In the genomic region with DNA sequence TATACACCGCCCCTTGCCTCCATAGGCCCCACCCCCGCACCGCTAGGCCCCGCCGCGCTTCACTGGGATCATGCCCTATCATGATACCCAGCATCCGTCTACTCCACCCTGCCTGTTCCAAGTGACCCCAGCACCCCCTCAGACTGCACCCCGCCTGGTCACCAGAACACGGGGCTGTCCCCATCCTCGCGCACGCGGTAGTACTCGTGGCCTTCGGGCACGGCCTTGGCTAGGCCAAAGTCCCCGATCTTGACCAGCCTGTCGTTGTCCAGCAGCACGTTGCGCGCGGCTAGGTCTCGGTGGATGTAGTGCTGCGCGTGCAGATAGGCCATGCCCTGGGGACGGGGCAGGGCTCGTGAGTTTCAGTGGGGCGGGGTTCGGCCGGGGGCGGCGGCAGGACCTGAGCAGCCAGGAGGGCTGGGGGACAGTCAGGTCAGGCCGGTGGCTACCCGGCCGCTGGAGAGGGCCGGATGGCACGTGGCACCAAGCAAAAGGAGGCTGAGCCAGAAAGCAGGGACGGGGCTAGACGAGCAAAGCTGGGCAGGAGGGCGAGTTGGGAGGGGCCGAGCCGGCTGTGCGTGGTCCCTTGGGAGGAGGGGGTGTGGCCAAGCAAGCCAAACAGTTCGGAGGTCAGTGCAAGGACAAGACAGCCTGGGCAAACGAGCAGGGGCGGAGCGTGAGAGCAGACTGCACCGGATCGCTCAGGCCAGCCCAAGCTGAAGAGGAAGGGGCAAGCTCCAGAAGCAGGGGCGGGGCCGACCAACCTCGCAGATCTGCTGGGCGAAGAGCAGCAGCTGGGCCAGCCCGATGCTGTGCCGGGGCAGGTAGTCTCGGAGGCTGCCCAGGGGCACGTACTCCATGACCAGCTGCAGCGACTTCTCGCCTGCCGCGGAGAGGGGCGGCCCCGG, we compare ENCODE assay signal across 11 cellular contexts. TPM values are rescaled to one million over a fixed set of nuclear protein-coding genes. Genes with fewer than 3 reads are reported as not detected.
DNase-seq lines count a peak whose midpoint lies in the region; ATAC-seq and TF ChIP-seq lines count a peak whose summit lies in the region.
"Had no signal": no experiment of that assay in that cellular context is flagged by ENCODE, and none has a peak within 500 bp of the region (broad histone marks: within the 10 kb centered on the region; RNA-seq: fewer than 3 reads in every experiment).

No MANE protein-coding gene starts in this region.

- H3K4me3 ChIP-seq in H7 (ENCODE audit: insufficient read depth, low read depth, low read length) (peak overlapping the region; percentile 68), coronary artery (peak overlapping the region; percentile 3), iPS-15b (ENCODE audit: low read depth, low read length) (peak overlapping the region; percentile 85), psoas muscle (peak overlapping the region; percentile 18), suprapubic skin (no peak overlapping the region)
- H3K4me3 ChIP-seq: skin epidermis had no signal

- H3K27ac ChIP-seq in coronary artery: peak overlapping the region in 1 of 2 donors; percentile 54
- H3K27ac ChIP-seq in psoas muscle: peak overlapping the region; percentile 46
- H3K27ac ChIP-seq in suprapubic skin: no peak overlapping the region
- H3K27ac ChIP-seq: skin epidermis, VCaP had no signal

- DNase-seq in H7 (peak; percentile 93), coronary artery (ENCODE audit: low spot score) (no peak), psoas muscle (peak; percentile 70 to 88), DMS79 treated with DMSO at 0.1 percent for 48 hours (lab: John Stamatoyannopoulos, UW) (no peak), suprapubic skin (ENCODE audit: low spot score in 2 of 2) (no peak)
- DNase-seq in stimulated activated CD4-positive, alpha-beta T cell treated with anti-CD3 and anti-CD28 coated beads, Interleukin-12 subunit alpha, Interleukin-12 subunit beta, amount 100 ng/mL, for 4 hours: no peak
- DNase-seq: NCI-H2081 treated with DMSO at 0.1 percent for 48 hours had no signal

- no peaks in the 10 kb centered on the region for H3K27me3 ChIP-seq in H7 (ENCODE audit: control insufficient read depth, insufficient read depth, low read length)
- no peaks in the 10 kb centered on the region for H3K27me3 ChIP-seq in iPS-15b (ENCODE audit: control insufficient read depth, insufficient read depth, low read length)
- H3K27me3 ChIP-seq in psoas muscle (ENCODE audit: insufficient read depth in 3 of 3, low read length in 2 of 3): no peaks in the 10 kb centered on the region
- no peaks in the 10 kb centered on the region for H3K27me3 ChIP-seq in suprapubic skin

- no peak for TF ChIP-seq POLR2A in suprapubic skin (IDR thresholded peaks at IDR 0.05)

- ATAC-seq in psoas muscle (peak; percentile 42 to 73 (median 54)), HG02840 (IDR thresholded peaks at IDR 0.05; ENCODE audit: low FRiP score, unreplicated experiment) (no peak)

- no peaks in the 10 kb centered on the region for H3K9me3 ChIP-seq in iPS-15b (ENCODE audit: control insufficient read depth, insufficient read depth, low read length)
- no peaks in the 10 kb centered on the region for H3K9me3 ChIP-seq in psoas muscle
- no peaks in the 10 kb centered on the region for H3K9me3 ChIP-seq in suprapubic skin

- intact Hi-C loops in psoas muscle (cut with DNase I): no loop called here

- no peak for TF ChIP-seq EP300 in suprapubic skin (IDR thresholded peaks at IDR 0.05)

- peak overlapping the region; percentile 65 for H3K9ac ChIP-seq in iPS-15b (ENCODE audit: low read depth, low read length)

- 58 to 69% (median 63%) methylated on average over 55 to 63 of the region's 63 CpGs for WGBS in psoas muscle, 3 donors
- 83% methylated on average over 50 of the region's 63 CpGs for WGBS in suprapubic skin

- H3K4me1 ChIP-seq in iPS-15b (ENCODE audit: control insufficient read depth, insufficient read depth, low read length): no peaks in the 10 kb centered on the region
- no peaks in the 10 kb centered on the region for H3K4me1 ChIP-seq in psoas muscle
- peaks cover 3% of the 10 kb centered on the region for H3K4me1 ChIP-seq in suprapubic skin

- H3K36me3 ChIP-seq in H7 (replicated peaks; ENCODE audit: control insufficient read depth, insufficient read depth, low read length) (no peaks in the 10 kb centered on the region; the same call in 1 of the 2 replicates), iPS-15b (ENCODE audit: control insufficient read depth, insufficient read depth, low read length) (peaks cover 7% of the 10 kb centered on the region), psoas muscle (ENCODE audit: insufficient read depth in 1 of 2, low read depth in 1 of 2) (peaks cover 4 to 80% of the 10 kb centered on the region in 2 donors), suprapubic skin (peaks cover 75% of the 10 kb centered on the region)

- TF ChIP-seq CTCF in coronary artery (IDR thresholded peaks at IDR 0.05): no peak
- TF ChIP-seq CTCF in psoas muscle (IDR thresholded peaks at IDR 0.05): no peak
- TF ChIP-seq CTCF in suprapubic skin (IDR thresholded peaks at IDR 0.05): no peak

RNA-seq across cellular contexts. Expression of gene ICAM3, which starts 13.6 kb away (rescaled TPM):
- 15.2 and 16.1 TPM in 2 replicates for total RNA-seq in H7 (2014; rRNA removed; shearing (Covaris generic))
- total RNA-seq in psoas muscle: 10 to 100 TPM in 1 of 4 donors, 1 to 10 TPM in 3; 6.4 to 10.1 (median 8.1) TPM
- 10 to 100 TPM in 1 of 3 donors, 1 to 10 TPM in 2; 7.8 to 10.1 (median 9.2) TPM for polyA plus RNA-seq in psoas muscle
- total RNA-seq in suprapubic skin: 1 to 10 TPM; 3.1 to 4.5 (median 3.8) TPM

RNA-seq across cellular contexts. Expression of gene RAVER1, which starts 19.7 kb away (rescaled TPM):
- total RNA-seq in H7 (2014; rRNA removed; shearing (Covaris generic)): 32.2 and 36.1 TPM in 2 replicates
- total RNA-seq in psoas muscle (10 to 100 TPM in 2 of 4 donors, 1 to 10 TPM in 2; 7.9 to 11.2 (median 9.9) TPM), suprapubic skin (10 to 100 TPM; 18.4 to 27.8 (median 24.8) TPM)
- 1 to 10 TPM; 4.3 to 8.2 (median 4.8) TPM for polyA plus RNA-seq in psoas muscle

RNA-seq across cellular contexts. Expression of gene TYK2, which starts 27.4 kb away (rescaled TPM):
- total RNA-seq in H7 (2014; rRNA removed; shearing (Covaris generic)): 48.0 and 48.3 TPM in 2 replicates
- 10 to 100 TPM; 37.1 to 57.6 (median 40.4) TPM for total RNA-seq in psoas muscle
- 10 to 100 TPM; 40.7 to 58.8 (median 41.7) TPM for polyA plus RNA-seq in psoas muscle
- total RNA-seq in suprapubic skin: 100 to 1,000 TPM in 2 of 4 donors, 10 to 100 TPM in 2; 80.4 to 200 (median 124) TPM

RNA-seq across cellular contexts. Expression of gene FDX2, which starts 37.2 kb away (rescaled TPM):
- 22.3 and 40.8 TPM in 2 replicates for total RNA-seq in H7 (2014; rRNA removed; shearing (Covaris generic))
- total RNA-seq in psoas muscle (10 to 100 TPM; 16.0 to 21.8 (median 18.3) TPM), suprapubic skin (10 to 100 TPM in 3 of 4 donors, 1 to 10 TPM in 1; 7.9 to 19.0 (median 14.5) TPM)
- polyA plus RNA-seq in psoas muscle: 10 to 100 TPM; 30.7 to 52.5 (median 39.6) TPM

RNA-seq across cellular contexts. Expression of gene ZGLP1, which starts 43.4 kb away (rescaled TPM):
- 0.17 and 0.85 TPM in 2 replicates for total RNA-seq in H7 (2014; rRNA removed; shearing (Covaris generic))
- 1 to 10 TPM in 1 of 4 donors, under 1 TPM in 2, not detected in 1; 0.59 to 2.9 (median 0.69) TPM for total RNA-seq in psoas muscle
- 1 to 10 TPM in 1 of 3 donors, under 1 TPM in 2; 0.69 to 1.6 (median 1.00) TPM for polyA plus RNA-seq in psoas muscle
- total RNA-seq in suprapubic skin: 1 to 10 TPM; 1.4 to 7.2 (median 2.9) TPM

Comparison
In these comparisons a context has a peak if more than half of its experiments do, and no peak if none do; other contexts are left out.
1. DNase-seq: peak in H7 (single experiment) and psoas muscle (2 of 2); none in coronary artery (single experiment), stimulated activated CD4-positive, alpha-beta T cell treated with anti-CD3 and anti-CD28 coated beads, Interleukin-12 subunit alpha, Interleukin-12 subunit beta, amount 100 ng/mL, for 4 hours (single experiment), DMS79 treated with DMSO at 0.1 percent for 48 hours (single experiment) and suprapubic skin (0 of 2).